ENCODE assay signal across 8 cellular contexts in the genomic region with DNA sequence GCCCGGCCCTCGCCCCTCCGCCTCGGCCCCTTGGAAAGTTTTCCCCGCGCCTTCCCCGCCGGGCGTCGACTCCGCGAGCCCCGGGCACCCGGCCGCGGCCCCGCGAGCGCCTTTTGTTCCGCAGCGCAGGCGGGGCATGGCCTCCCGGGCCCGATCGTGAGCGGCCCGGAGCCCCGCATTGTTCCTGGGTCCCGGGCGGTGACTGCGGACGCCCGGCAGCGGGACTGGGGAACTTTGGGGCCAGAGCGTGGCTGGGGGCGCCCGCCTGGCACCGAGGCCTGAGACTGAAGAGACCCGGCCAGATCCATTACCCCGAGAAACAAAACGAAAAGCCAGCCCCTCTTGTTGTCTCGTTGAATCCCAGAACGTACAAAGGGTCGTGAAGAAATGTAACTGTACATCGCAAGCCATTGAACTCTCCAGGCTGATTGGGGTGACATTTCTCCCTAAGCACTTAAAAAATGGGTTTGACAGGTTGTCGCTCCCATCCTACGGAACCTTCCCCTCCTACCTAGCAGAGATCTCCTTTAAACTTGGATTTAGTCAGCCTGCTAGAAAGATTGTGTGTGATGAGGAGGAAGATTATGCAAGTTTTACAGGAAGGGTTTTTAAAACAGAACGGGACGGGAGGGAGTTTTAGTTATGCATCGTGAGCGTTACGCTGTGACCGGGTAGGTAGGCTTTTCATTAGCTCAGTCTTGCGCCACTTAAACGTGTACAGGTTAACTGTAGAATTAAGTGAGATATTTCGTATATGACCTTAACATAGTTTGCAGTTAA. TPM values are rescaled to one million over a fixed set of nuclear protein-coding genes. Genes with fewer than 3 reads are reported as not detected.
A peak's percentile ranks its signal among the peaks of the same experiment; 100 is the strongest.
DNase-seq lines count a peak whose midpoint lies in the region; ATAC-seq, FAIRE-seq and TF ChIP-seq lines count a peak whose summit lies in the region.

No MANE protein-coding gene starts in this region.

- H3K4me1 Mint-ChIP-seq in Caco-2 (ENCODE audit: low read depth, unreplicated experiment) = no peaks in the 10 kb centered on the region
- peaks cover 68% of the 10 kb centered on the region for H3K4me1 Mint-ChIP-seq in stimulated activated naive CD8-positive, alpha-beta T cell treated with anti-CD3 and anti-CD28 coated beads, Interleukin-15, Interleukin-2, amounts not matched to agents 100 ng/mL and 50 ng/mL, for 24 hours (ENCODE audit: low read depth)

- H3K4me3 Mint-ChIP-seq in Caco-2 (ENCODE audit: unreplicated experiment) = peak overlapping the region; percentile 81
- H3K4me3 Mint-ChIP-seq in stimulated activated naive CD8-positive, alpha-beta T cell treated with anti-CD3 and anti-CD28 coated beads, Interleukin-15, Interleukin-2, amounts not matched to agents 100 ng/mL and 50 ng/mL, for 24 hours = peak overlapping the region; percentile 93

- no peaks in the 10 kb centered on the region for H3K36me3 Mint-ChIP-seq in Caco-2 (ENCODE audit: insufficient read depth, unreplicated experiment)
- peaks cover 5% of the 10 kb centered on the region for H3K36me3 Mint-ChIP-seq in stimulated activated naive CD8-positive, alpha-beta T cell treated with anti-CD3 and anti-CD28 coated beads, Interleukin-15, Interleukin-2, amounts not matched to agents 100 ng/mL and 50 ng/mL, for 24 hours (ENCODE audit: low read depth)

- H3K4me1 ChIP-seq in Caco-2 = no peaks in the 10 kb centered on the region

- H3K4me3 ChIP-seq in Caco-2 (ENCODE audit: low read depth, low read length) (peak overlapping the region; percentile 91), bronchial epithelial cell (ENCODE audit: low read depth, low read length) (peak overlapping the region; percentile 88)

- BruUV-seq in Caco-2 (replicated peaks; lab: Mats Ljungman, UMichigan) = no TSS peak

- H3K27me3 ChIP-seq in Caco-2 (replicated peaks; ENCODE audit: control insufficient read depth, insufficient read depth, low read length) (no peaks in the 10 kb centered on the region), bronchial epithelial cell (ENCODE audit: control insufficient read depth, insufficient read depth, low read length) (no peaks in the 10 kb centered on the region)

- no peak for TF ChIP-seq CTCF in Caco-2 (IDR thresholded peaks at IDR 0.05; ENCODE audit: insufficient read depth in 1 of 2, low read depth in 1 of 2, low read length in 1 of 2, severe bottlenecking in 1 of 2, unreplicated experiment in 1 of 2)
- TF ChIP-seq CTCF in bronchial epithelial cell (IDR thresholded peaks at IDR 0.05; ENCODE audit: insufficient read depth, low read length, severe bottlenecking) = no peak

- no peak for FAIRE-seq in bronchial epithelial cell (lab: Jason Lieb, UNC)

- no peaks in the 10 kb centered on the region for H3K9me3 Mint-ChIP-seq in Caco-2 (ENCODE audit: unreplicated experiment)
- H3K9me3 Mint-ChIP-seq in stimulated activated naive CD8-positive, alpha-beta T cell treated with anti-CD3 and anti-CD28 coated beads, Interleukin-15, Interleukin-2, amounts not matched to agents 100 ng/mL and 50 ng/mL, for 24 hours = no peaks in the 10 kb centered on the region

- POLR2A ChIA-PET in Caco-2 (lab: Charles Lee) = interaction anchor here (0.5 to 0.7 kb wide), 2 partner anchors 19 to 700 kb away, joined by 3 read pairs; partner anchors contain the start of genes DCUN1D3 and LYRM1

- no peaks in the 10 kb centered on the region for H3K9me3 ChIP-seq in Caco-2

- CTCF ChIA-PET in Caco-2 (lab: Charles Lee) = interaction anchor here (1.1 kb wide), 1 partner anchor 41 kb away, joined by 4 read pairs; no protein-coding TSS in a partner anchor

- H3K36me3 ChIP-seq in Caco-2 (ENCODE audit: control insufficient read depth, insufficient read depth, low read length) (no peaks in the 10 kb centered on the region), bronchial epithelial cell (ENCODE audit: control insufficient read depth, insufficient read depth, low read length) (no peaks in the 10 kb centered on the region)

- ATAC-seq in GM19043 (IDR thresholded peaks at IDR 0.05; ENCODE audit: low read depth, unreplicated experiment) (peak; percentile 14), HG03196 (IDR thresholded peaks at IDR 0.05; ENCODE audit: unreplicated experiment) (peak; percentile 20), left colon (peak; percentile 25)

- DNase-seq in Caco-2 = peak in 1 of 2 experiments; percentile 11
- DNase-seq in RKO (ENCODE audit: low spot score) = peak; percentile 60
- peak; percentile 68 for DNase-seq in bronchial epithelial cell (ENCODE audit: low read depth)
- no peak for DNase-seq in left colon
- DNase-seq in iPS-NIHi7 (ENCODE audit: extremely low spot score) = no peak

- intact Hi-C loops in Caco-2 (cut with micrococcal nuclease; ENCODE audit: unreplicated experiment) (loop anchor here (1.0 kb wide), 1 partner anchor 40 kb away; no protein-coding TSS in a partner anchor), left colon (cut with DNase I, micrococcal nuclease) (no loop called here)

- H3K27me3 Mint-ChIP-seq in Caco-2 (ENCODE audit: insufficient read depth, unreplicated experiment) = no peaks in the 10 kb centered on the region
- H3K27me3 Mint-ChIP-seq in stimulated activated naive CD8-positive, alpha-beta T cell treated with anti-CD3 and anti-CD28 coated beads, Interleukin-15, Interleukin-2, amounts not matched to agents 100 ng/mL and 50 ng/mL, for 24 hours = no peaks in the 10 kb centered on the region

- peak overlapping the region; percentile 53 for H3K27ac Mint-ChIP-seq in Caco-2 (ENCODE audit: unreplicated experiment)
- peak overlapping the region; percentile 86 for H3K27ac Mint-ChIP-seq in stimulated activated naive CD8-positive, alpha-beta T cell treated with anti-CD3 and anti-CD28 coated beads, Interleukin-15, Interleukin-2, amounts not matched to agents 100 ng/mL and 50 ng/mL, for 24 hours

RNA-seq across cellular contexts. Expression of gene METTL9, which starts 0.8 kb away (rescaled TPM):
- total RNA-seq in Caco-2 (2022) (50.7 and 55.3 TPM in 2 replicates), bronchial epithelial cell (181 and 225 TPM in 2 replicates), left colon (10 to 100 TPM; 69.1 to 79.0 TPM)

RNA-seq across cellular contexts. Expression of gene IGSF6, which starts 52.2 kb away (rescaled TPM):
- total RNA-seq in Caco-2 (2022) (not detected in 2 replicates), bronchial epithelial cell (0.26 and 0.38 TPM in 2 replicates), left colon (1 to 10 TPM; 1.1 to 5.2 TPM)

Comparison
In these comparisons a context has a peak if more than half of its experiments do, and no peak if none do; other contexts are left out.
1. DNase-seq: peak in RKO (single experiment) and bronchial epithelial cell (single experiment); none in left colon (0 of 2) and iPS-NIHi7 (single experiment).
2. Peak in every context shown above with its lines, with median percentiles within 50 percentile points of each other: ATAC-seq.